7 cellular contexts compared by ENCODE assay signal in genomic region chr10:100969175-100970075, GRCh38. TPM values are rescaled to one million over a fixed set of nuclear protein-coding genes. Genes with fewer than 3 reads are reported as not detected.
A peak's percentile ranks its signal among the peaks of the same experiment; 100 is the strongest.
DNase-seq lines count a peak whose midpoint lies in the region; FAIRE-seq and TF ChIP-seq lines count a peak whose summit lies in the region.

TSS of gene SEMA4G (plus strand) at chr10:100969504. CDS start at chr10:100972913, 3,409 bp downstream.

- H3K9me2 ChIP-seq in PC-9 (ENCODE audit: insufficient read depth): no peaks in the 10 kb centered on the region

- H3K9me3 ChIP-seq in PC-9 (ENCODE audit: insufficient read depth, low read depth): no peaks in the 10 kb centered on the region

- H3K27me3 ChIP-seq in PC-9 (ENCODE audit: insufficient read depth, low read depth): no peaks in the 10 kb centered on the region

- no peaks in the 10 kb centered on the region for H3K36me3 ChIP-seq in PC-9 (ENCODE audit: low read depth)

- FAIRE-seq in HTR-8/SVneo (lab: Jason Lieb, UNC): peak; percentile 28

- H3K4me3 ChIP-seq in GM12865 (ENCODE audit: low read depth, low read length): peak within 1 kb of the TSS; percentile 50
- peak within 1 kb of the TSS; percentile 83 for H3K4me3 ChIP-seq in coronary artery
- peak within 1 kb of the TSS; percentile 43 for H3K4me3 ChIP-seq in lower leg skin (ENCODE audit: low read depth, poor library complexity, severe bottlenecking)
- H3K4me3 ChIP-seq in PC-9: no peak within 1 kb of the TSS

- no peaks in the 10 kb centered on the region for H3K79me2 ChIP-seq in PC-9 (ENCODE audit: low read depth)

- no peak within 1 kb of the TSS for H2AFZ ChIP-seq in PC-9

- TF ChIP-seq POLR2A in lower leg skin (IDR thresholded peaks at IDR 0.05): no peak

- H4K20me1 ChIP-seq in PC-9 (ENCODE audit: insufficient read depth): no peaks in the 10 kb centered on the region

- WGBS in lower leg skin, 2 donors: 3 to 4% methylated on average over 44 to 68 of the region's 71 CpGs

- POLR2A ChIA-PET in PC-9 (lab: Charles Lee; ENCODE audit: unreplicated experiment): no interaction called here

- no peak within 1 kb of the TSS for H3K4me2 ChIP-seq in PC-9

- H3K27ac ChIP-seq in coronary artery (peak within 1 kb of the TSS in 1 of 2 donors; percentile 16), PC-9 (no peak within 1 kb of the TSS)

- no TSS peak for BruUV-seq in PC-9 (replicated peaks; lab: Mats Ljungman, UMichigan)

- DNase-seq in GM12865 (ENCODE audit: low read depth) (peak; percentile 45), HTR-8/SVneo (ENCODE audit: insufficient read length, low spot score) (peak; percentile 61), UCSD-AML1 (lab: John Stamatoyannopoulos, UW; ENCODE audit: unreplicated experiment) (peak; percentile 18), coronary artery (ENCODE audit: low spot score) (no peak), lower leg skin (ENCODE audit: low spot score in 2 of 2) (peak in 1 of 2 donors; percentile 90), PC-9 (no peak)
- DNase-seq in stimulated activated CD8-positive, alpha-beta memory T cell treated with anti-CD3 and anti-CD28 coated beads, Interleukin-4, amount 100 ng/mL, for 24 hours (ENCODE audit: low read depth): peak; percentile 22

- no peaks in the 10 kb centered on the region for H3F3A ChIP-seq in PC-9 (ENCODE audit: insufficient read depth, low read depth)

- intact Hi-C loops in lower leg skin (cut with DNase I; ENCODE audit: low total_unique reads) (no loop called here), PC-9 (cut with micrococcal nuclease; ENCODE audit: unreplicated experiment) (no loop called here)

- TF ChIP-seq CTCF in GM12865 (IDR thresholded peaks at IDR 0.05; ENCODE audit: insufficient read depth, low read depth, low read length, missing control alignments) (peak; percentile 79), coronary artery (IDR thresholded peaks at IDR 0.05) (peak; percentile 53), lower leg skin (IDR thresholded peaks at IDR 0.05) (no peak), PC-9 (conservative IDR thresholded peaks at IDR 0.05) (no peak; the same call in 1 of the 2 replicates)

- H3K4me1 ChIP-seq in PC-9 (replicated peaks; ENCODE audit: insufficient read depth): no peaks in the 10 kb centered on the region

- CTCF ChIA-PET in PC-9 (lab: Charles Lee): no interaction called here

RNA-seq across cellular contexts. Expression of gene SEMA4G, which starts in this region (rescaled TPM):
- total RNA-seq in lower leg skin: 10 to 100 TPM; 15.3 to 31.9 (median 23.6) TPM
- 0.70 and 0.83 TPM in 2 replicates for total RNA-seq in PC-9 (2021)

Comparison
In these comparisons a context has a peak if more than half of its experiments do, and no peak if none do; other contexts are left out.
1. DNase-seq: peak in GM12865 (single experiment), HTR-8/SVneo (single experiment), UCSD-AML1 (single experiment) and stimulated activated CD8-positive, alpha-beta memory T cell treated with anti-CD3 and anti-CD28 coated beads, Interleukin-4, amount 100 ng/mL, for 24 hours (single experiment); none in coronary artery (single experiment) and PC-9 (0 of 2).
2. CTCF ChIP-seq: peak in GM12865 (single experiment) and coronary artery (single experiment); none in lower leg skin (0 of 3) and PC-9 (single experiment).